In genomic region chr22:19753996-19754700, GRCh38 we compare ENCODE assay signal across 1 cellular context.
A peak's percentile ranks its signal among the peaks of the same experiment; 100 is the strongest.
TF ChIP-seq lines count a peak whose summit lies in the region.

No MANE protein-coding gene starts in this region.

TF ChIP-seq in H1, 55 proteins besides CTCF, POLR2A, EP300 and RAD21:
- TF ChIP-seq RNF2 (IDR thresholded peaks at IDR 0.05; ENCODE audit: borderline replicate concordance, low read depth, low read length, missing control alignments, poor library complexity, severe bottlenecking) (peak; percentile 3), ATF3 (IDR thresholded peaks at IDR 0.05; ENCODE audit: insufficient read depth, low read depth, low read length) (no peak)
